21 cellular contexts compared by ENCODE assay signal in the genomic region with DNA sequence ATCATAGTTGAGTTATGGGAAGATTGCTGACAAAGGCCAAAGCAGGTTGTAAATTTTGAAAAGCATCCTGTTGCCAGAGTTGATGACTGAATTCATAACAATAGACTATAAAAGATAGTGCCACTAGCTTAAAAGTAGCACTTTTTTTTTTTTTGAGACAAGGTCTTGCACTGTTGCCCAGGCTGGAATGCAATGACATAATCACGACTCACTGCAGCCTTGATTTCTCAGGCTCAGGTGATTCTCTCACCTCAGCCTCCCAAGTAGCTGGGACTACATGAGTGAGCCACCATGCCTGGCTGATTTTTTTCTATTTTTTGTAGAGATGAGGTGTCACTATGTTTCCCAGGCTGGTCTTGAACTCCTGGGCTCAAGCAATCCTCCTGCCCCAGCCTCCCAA.
A peak's percentile ranks its signal among the peaks of the same experiment; 100 is the strongest.
DNase-seq lines count a peak whose midpoint lies in the region; ATAC-seq and TF ChIP-seq lines count a peak whose summit lies in the region.
"Had no signal": no experiment of that assay in that cellular context is flagged by ENCODE, and none has a peak within 500 bp of the region (broad histone marks: within the 10 kb centered on the region; RNA-seq: fewer than 3 reads in every experiment).

No MANE protein-coding gene starts in this region.

- no peak overlapping the region for H3K27ac Mint-ChIP-seq in MCF 10A (ENCODE audit: low read depth, unreplicated experiment)
- H3K27ac Mint-ChIP-seq: CD4-positive, alpha-beta memory T cell had no signal

- no TSS peak for BruUV-seq in MCF 10A (replicated peaks; lab: Mats Ljungman, UMichigan)

- H3K4me1 ChIP-seq in breast epithelium = no peaks in the 10 kb centered on the region
- no peaks in the 10 kb centered on the region for H3K4me1 ChIP-seq in lower lobe of right lung
- H3K4me1 ChIP-seq: BLaER1 treated with 17β-estradiol and CSF1 and Interleukin-3, amounts not matched to agents 10 nM and 100 nM; Peyer's patch had no signal

- TF ChIP-seq POLR2A in breast epithelium (IDR thresholded peaks at IDR 0.05) = no peak

- no peak overlapping the region for H3K27ac ChIP-seq in breast epithelium
- H3K27ac ChIP-seq in epithelial cell of prostate = no peak overlapping the region
- H3K27ac ChIP-seq in lower lobe of right lung = no peak overlapping the region
- H3K27ac ChIP-seq: BLaER1 treated with 17β-estradiol and CSF1 and Interleukin-3, amounts not matched to agents 10 nM and 100 nM; HL-60; Peyer's patch had no signal

- CTCF ChIA-PET in MCF 10A (lab: Yijun Ruan, JAX) = interaction anchor here (0.6 kb wide), 1 partner anchor 90 kb away, joined by 3 read pairs; no protein-coding TSS in a partner anchor

- H3K4me3 Mint-ChIP-seq in MCF 10A (ENCODE audit: unreplicated experiment) = no peak overlapping the region
- H3K4me3 Mint-ChIP-seq: CD4-positive, alpha-beta memory T cell had no signal

- intact Hi-C loops in MCF 10A (cut with micrococcal nuclease) = loop anchor here (5.0 kb wide), 1 partner anchor 79 kb away; no protein-coding TSS in a partner anchor
- intact Hi-C loops in breast epithelium (cut with DNase I; ENCODE audit: low total_unique reads) = no loop called here
- intact Hi-C loops in lower lobe of right lung (cut with DNase I) = no loop called here

- no peaks in the 10 kb centered on the region for H3K27me3 Mint-ChIP-seq in MCF 10A (ENCODE audit: insufficient read depth, unreplicated experiment)
- H3K27me3 Mint-ChIP-seq: CD4-positive, alpha-beta memory T cell had no signal

- H3K9me3 ChIP-seq in breast epithelium = no peaks in the 10 kb centered on the region
- no peaks in the 10 kb centered on the region for H3K9me3 ChIP-seq in lower lobe of right lung
- H3K9me3 ChIP-seq: BLaER1 treated with 17β-estradiol and CSF1 and Interleukin-3, amounts not matched to agents 10 nM and 100 nM; Peyer's patch had no signal

- TF ChIP-seq CTCF in MCF 10A (IDR thresholded peaks at IDR 0.05; ENCODE audit: unreplicated experiment) = no peak
- no peak for TF ChIP-seq CTCF in breast epithelium (IDR thresholded peaks at IDR 0.05)
- TF ChIP-seq CTCF in GM13977 (IDR thresholded peaks at IDR 0.05; ENCODE audit: extremely low read depth, insufficient read depth, missing control alignments) = no peak
- TF ChIP-seq CTCF in lower lobe of right lung (IDR thresholded peaks at IDR 0.05) = no peak

- H3K36me3 ChIP-seq in breast epithelium (no peaks in the 10 kb centered on the region), lower lobe of right lung (no peaks in the 10 kb centered on the region)
- H3K36me3 ChIP-seq: BLaER1 treated with 17β-estradiol and CSF1 and Interleukin-3, amounts not matched to agents 10 nM and 100 nM; Peyer's patch had no signal

- peaks cover 13% of the 10 kb centered on the region for H3K4me1 Mint-ChIP-seq in MCF 10A (ENCODE audit: insufficient read depth, unreplicated experiment)
- H3K4me1 Mint-ChIP-seq: CD4-positive, alpha-beta memory T cell had no signal

- in situ Hi-C loops in GM13977 (cut with MboI; ENCODE audit: low pct_unique_long_range_greater_than_20kb, low sequenced_read_pairs, unreplicated experiment) = no loop called here

- ATAC-seq in lower lobe of right lung = no peak

- DNase-seq in MCF 10A (ENCODE audit: unreplicated experiment) = peak; percentile 27
- DNase-seq in breast epithelium (ENCODE audit: low spot score in 2 of 2) = no peak
- peak; percentile 41 for DNase-seq in epithelial cell of prostate (ENCODE audit: low read depth, low spot score)
- DNase-seq in kidney glomerular epithelial cell (lab: John Stamatoyannopoulos, UW) = peak; percentile 26
- no peak for DNase-seq in medulla oblongata (ENCODE audit: extremely low spot score)
- no peak for DNase-seq in GM13977 (ENCODE audit: low spot score)
- DNase-seq in lower lobe of right lung = no peak
- DNase-seq: 8988T; CD4-positive, alpha-beta memory T cell; EL; GF-D8; KBM-7; NCI-H1092 treated with DMSO at 0.1 percent for 48 hours; NCI-H146; NCI-H2029 treated with DMSO at 0.1 percent for 48 hours; NCI-H345; NCI-H524; NCI-H774; Peyer's patch had no signal

- H3K4me3 ChIP-seq in breast epithelium (no peak overlapping the region), lower lobe of right lung (no peak overlapping the region)
- H3K4me3 ChIP-seq: BLaER1 treated with 17β-estradiol and CSF1 and Interleukin-3, amounts not matched to agents 10 nM and 100 nM; Peyer's patch had no signal

- POLR2A ChIA-PET in MCF 10A (lab: Yijun Ruan, JAX) = interaction anchor here (0.6 kb wide), 1 partner anchor 1251 kb away, joined by 5 read pairs; no protein-coding TSS in a partner anchor

- H3K9me3 Mint-ChIP-seq in MCF 10A (ENCODE audit: unreplicated experiment) = no peaks in the 10 kb centered on the region

- H3K27me3 ChIP-seq in breast epithelium (no peaks in the 10 kb centered on the region), lower lobe of right lung (ENCODE audit: low read depth) (no peaks in the 10 kb centered on the region)
- H3K27me3 ChIP-seq: BLaER1 treated with 17β-estradiol and CSF1 and Interleukin-3, amounts not matched to agents 10 nM and 100 nM; Peyer's patch had no signal

- no peaks in the 10 kb centered on the region for H3K36me3 Mint-ChIP-seq in MCF 10A (ENCODE audit: insufficient read depth, unreplicated experiment)
- H3K36me3 Mint-ChIP-seq: CD4-positive, alpha-beta memory T cell had no signal

Comparison
In these comparisons a context has a peak if more than half of its experiments do, and no peak if none do; other contexts are left out.
1. DNase-seq: peak in MCF 10A (single experiment), epithelial cell of prostate (single experiment) and kidney glomerular epithelial cell (single experiment); none in breast epithelium (0 of 2), medulla oblongata (single experiment), GM13977 (single experiment) and lower lobe of right lung (single experiment).